ENCODE assay signal across 8 cellular contexts in the genomic region with DNA sequence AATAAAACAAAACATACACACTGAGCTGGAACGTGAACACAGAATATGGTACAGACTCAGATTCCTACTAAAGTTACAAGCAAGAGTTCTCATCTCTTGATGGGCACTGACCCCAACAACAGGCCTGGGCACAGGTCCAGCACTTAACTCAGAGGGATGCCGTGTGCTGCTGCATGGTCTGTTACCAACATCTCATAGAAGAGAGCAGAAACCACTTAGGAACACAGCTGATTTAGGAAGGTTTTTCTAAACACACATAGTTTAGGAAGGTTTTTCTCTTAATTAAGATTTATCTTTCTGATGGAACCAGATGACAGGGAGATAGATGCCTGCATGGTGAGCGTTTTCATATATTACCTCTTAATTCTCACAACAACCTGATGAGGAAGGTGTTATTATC. TPM values are rescaled to one million over a fixed set of nuclear protein-coding genes. Genes with fewer than 3 reads are reported as not detected.
DNase-seq lines count a peak whose midpoint lies in the region; ATAC-seq, FAIRE-seq and TF ChIP-seq lines count a peak whose summit lies in the region.

No MANE protein-coding gene starts in this region.

- H3K27me3 ChIP-seq in GM06990 (replicated peaks; ENCODE audit: control insufficient read depth, insufficient read depth, low read length) (no peaks in the 10 kb centered on the region), astrocyte (ENCODE audit: insufficient read depth, low read length) (no peaks in the 10 kb centered on the region), lower lobe of right lung (ENCODE audit: low read depth) (no peaks in the 10 kb centered on the region)

- H3K9me3 ChIP-seq in astrocyte (ENCODE audit: insufficient read depth, low read depth, low read length) (no peaks in the 10 kb centered on the region), lower lobe of right lung (peaks cover 5% of the 10 kb centered on the region)

- peaks cover 13% of the 10 kb centered on the region for H3K4me1 Mint-ChIP-seq in astrocyte (ENCODE audit: low read depth, unreplicated experiment)

- peaks cover 45% of the 10 kb centered on the region for H4K20me1 ChIP-seq in astrocyte (ENCODE audit: insufficient read depth, low read length)

- peak overlapping the region; percentile 86 for H3K9ac ChIP-seq in astrocyte (ENCODE audit: low read length)

- ATAC-seq in lower lobe of right lung (no peak), GM18520 (IDR thresholded peaks at IDR 0.05; ENCODE audit: unreplicated experiment) (no peak), GM21447 (IDR thresholded peaks at IDR 0.05; ENCODE audit: unreplicated experiment) (no peak), GM21825 (IDR thresholded peaks at IDR 0.05; ENCODE audit: unreplicated experiment) (no peak)

- no peaks in the 10 kb centered on the region for H3K36me3 Mint-ChIP-seq in astrocyte (ENCODE audit: low read depth, unreplicated experiment)

- H3K27ac Mint-ChIP-seq in astrocyte (ENCODE audit: unreplicated experiment): no peak overlapping the region

- intact Hi-C loops in lower lobe of right lung (cut with DNase I): no loop called here

- H3K4me3 Mint-ChIP-seq in astrocyte (ENCODE audit: unreplicated experiment): peak overlapping the region; percentile 94

- peak overlapping the region; percentile 95 for H3K4me2 ChIP-seq in astrocyte (ENCODE audit: low read length)

- no peak overlapping the region for H2AFZ ChIP-seq in astrocyte (ENCODE audit: low read depth, low read length)

- no peaks in the 10 kb centered on the region for H3K27me3 Mint-ChIP-seq in astrocyte (ENCODE audit: low read depth, unreplicated experiment)

- H3K4me1 ChIP-seq in astrocyte (ENCODE audit: insufficient read depth, low read length) (peaks cover 13% of the 10 kb centered on the region), lower lobe of right lung (peaks cover 23% of the 10 kb centered on the region)

- no peak for FAIRE-seq in astrocyte (lab: Jason Lieb, UNC)

- H3K27ac ChIP-seq in astrocyte (ENCODE audit: low read depth, low read length): no peak overlapping the region
- H3K27ac ChIP-seq in lower lobe of right lung: no peak overlapping the region

- DNase-seq in GM06990 (ENCODE audit: extremely low read depth, insufficient read length) (no peak), NCI-H2029 treated with DMSO at 0.1 percent for 48 hours (lab: John Stamatoyannopoulos, UW) (peak; percentile 18), astrocyte (ENCODE audit: low read depth) (peak; percentile 44), lower lobe of right lung (no peak), GM13976 (ENCODE audit: low spot score) (no peak)

- TF ChIP-seq CTCF in GM06990 (IDR thresholded peaks at IDR 0.05; ENCODE audit: insufficient read depth, low read length, poor library complexity, severe bottlenecking) (no peak), astrocyte (IDR thresholded peaks at IDR 0.05; ENCODE audit: insufficient read depth, low read depth, low read length) (no peak), lower lobe of right lung (IDR thresholded peaks at IDR 0.05) (no peak), GM13976 (IDR thresholded peaks at IDR 0.05; ENCODE audit: borderline replicate concordance, control extremely low read depth, extremely low read depth, insufficient read depth, missing control alignments) (no peak)

- H3K79me2 ChIP-seq in astrocyte (ENCODE audit: insufficient read depth, low read length): peaks cover 60% of the 10 kb centered on the region

- H3K4me3 ChIP-seq in GM06990 (replicated peaks; ENCODE audit: low read depth, low read length) (peak overlapping the region; percentile 76; the same call in 1 of the 2 replicates), astrocyte (ENCODE audit: insufficient read depth, low read depth, low read length) (peak overlapping the region; percentile 91), lower lobe of right lung (peak overlapping the region; percentile 91)

- H3K36me3 ChIP-seq in GM06990 (ENCODE audit: control insufficient read depth, insufficient read depth, low read length): no peaks in the 10 kb centered on the region
- no peaks in the 10 kb centered on the region for H3K36me3 ChIP-seq in astrocyte (ENCODE audit: insufficient read depth, low read length)
- H3K36me3 ChIP-seq in lower lobe of right lung: no peaks in the 10 kb centered on the region

- peaks cover 2% of the 10 kb centered on the region for H3K9me3 Mint-ChIP-seq in astrocyte (ENCODE audit: unreplicated experiment)

- in situ Hi-C loops in GM13976 (cut with MboI; ENCODE audit: low sequenced_read_pairs, unreplicated experiment): no loop called here

RNA-seq across cellular contexts. Expression of a gene that starts 1.5 kb away (rescaled TPM):
- total RNA-seq in astrocyte: 27.5 TPM in 2 replicates
- total RNA-seq in lower lobe of right lung: 16.7 TPM

RNA-seq across cellular contexts. Expression of a gene that starts 28.7 kb away (rescaled TPM):
- 47.5 and 55.3 TPM in 2 replicates for total RNA-seq in astrocyte
- total RNA-seq in lower lobe of right lung: 46.8 TPM

Comparison
In these comparisons a context has a peak if more than half of its experiments do, and no peak if none do; other contexts are left out.
1. DNase-seq: peak in NCI-H2029 treated with DMSO at 0.1 percent for 48 hours (single experiment) and astrocyte (single experiment); none in GM06990 (single experiment), lower lobe of right lung (single experiment) and GM13976 (single experiment).
2. Peak in every context shown above with its lines, with median percentiles within 50 percentile points of each other: H3K4me3 ChIP-seq.